Comparison of ENCODE assay signal across 2 cellular contexts in the genomic region with DNA sequence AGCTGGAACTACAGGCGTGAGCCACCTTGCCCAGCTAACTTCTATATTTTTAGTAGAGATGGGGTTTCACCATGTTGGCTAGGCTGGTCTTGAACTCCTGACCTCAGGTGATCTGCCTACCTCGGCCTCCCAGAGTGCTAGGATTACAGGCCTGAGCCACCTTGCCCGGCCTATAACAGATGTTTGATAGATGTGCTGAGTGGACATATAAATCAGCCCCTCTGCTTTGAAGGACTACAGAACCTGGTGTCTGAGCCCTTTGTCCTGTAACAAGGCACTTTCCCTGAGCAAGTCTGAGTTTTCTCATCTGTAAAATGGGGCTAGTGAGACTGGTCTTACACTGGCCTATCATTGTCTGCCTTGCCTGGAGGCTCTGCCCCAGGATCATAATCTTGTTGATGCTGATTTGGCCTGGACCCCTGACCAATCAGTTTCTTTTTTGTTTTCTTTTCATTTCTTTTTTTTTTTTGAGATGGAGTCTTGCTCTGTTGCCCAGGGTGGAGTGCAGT.
TF ChIP-seq lines count a peak whose summit lies in the region.

No MANE protein-coding gene starts in this region.

TF ChIP-seq in A549, 52 proteins besides CTCF, POLR2A, EP300 and RAD21:
- TF ChIP-seq MAFK (IDR thresholded peaks at IDR 0.05; ENCODE audit: partially characterized antibody) (peak; percentile 83), RARB (CRISPR knock-in tag; IDR thresholded peaks at IDR 0.05) (no peak), HDAC2 (IDR thresholded peaks at IDR 0.05) (no peak)

TF ChIP-seq in H1, 55 proteins besides CTCF, POLR2A, EP300 and RAD21:
- TF ChIP-seq TCF12 (IDR thresholded peaks at IDR 0.05; ENCODE audit: low read depth, low read length) (no peak), SP4 (IDR thresholded peaks at IDR 0.05; ENCODE audit: low read length) (no peak), CBX8 (IDR thresholded peaks at IDR 0.05; ENCODE audit: borderline replicate concordance, low read depth, low read length) (no peak), BRCA1 (IDR thresholded peaks at IDR 0.05; ENCODE audit: low read depth, low read length) (no peak), FOSL1 (IDR thresholded peaks at IDR 0.05; ENCODE audit: insufficient read depth, low read depth, low read length) (no peak), JUN (IDR thresholded peaks at IDR 0.05; ENCODE audit: low read depth, low read length) (no peak), SUZ12 (IDR thresholded peaks at IDR 0.05; ENCODE audit: low read length) (no peak), TBP (IDR thresholded peaks at IDR 0.05; ENCODE audit: low read depth, low read length) (no peak), PHF8 (conservative IDR thresholded peaks at IDR 0.05; ENCODE audit: low read depth, low read length) (no peak), KDM5A (IDR thresholded peaks at IDR 0.05; ENCODE audit: low read length) (no peak), SRF (IDR thresholded peaks at IDR 0.05; ENCODE audit: low read depth, low read length) (no peak), ZNF274 (IDR thresholded peaks at IDR 0.05; ENCODE audit: borderline replicate concordance, extremely low read depth, low read length) (no peak), EZH2 (IDR thresholded peaks at IDR 0.05; ENCODE audit: low read depth, low read length, severe bottlenecking) (no peak), EGR1 (IDR thresholded peaks at IDR 0.05; ENCODE audit: borderline replicate concordance, low read depth, low read length) (no peak), TAF1 (IDR thresholded peaks at IDR 0.05; ENCODE audit: low read depth, low read length) (no peak), YY1 (IDR thresholded peaks at IDR 0.05; ENCODE audit: low read depth, low read length) (no peak), JUND (IDR thresholded peaks at IDR 0.05; ENCODE audit: low read length) (no peak), GABPA (IDR thresholded peaks at IDR 0.05; ENCODE audit: borderline replicate concordance, insufficient read depth, low read length) (no peak), POU5F1 (IDR thresholded peaks at IDR 0.05; ENCODE audit: low read depth, low read length) (no peak)
- TF ChIP-seq, protein P1, sequence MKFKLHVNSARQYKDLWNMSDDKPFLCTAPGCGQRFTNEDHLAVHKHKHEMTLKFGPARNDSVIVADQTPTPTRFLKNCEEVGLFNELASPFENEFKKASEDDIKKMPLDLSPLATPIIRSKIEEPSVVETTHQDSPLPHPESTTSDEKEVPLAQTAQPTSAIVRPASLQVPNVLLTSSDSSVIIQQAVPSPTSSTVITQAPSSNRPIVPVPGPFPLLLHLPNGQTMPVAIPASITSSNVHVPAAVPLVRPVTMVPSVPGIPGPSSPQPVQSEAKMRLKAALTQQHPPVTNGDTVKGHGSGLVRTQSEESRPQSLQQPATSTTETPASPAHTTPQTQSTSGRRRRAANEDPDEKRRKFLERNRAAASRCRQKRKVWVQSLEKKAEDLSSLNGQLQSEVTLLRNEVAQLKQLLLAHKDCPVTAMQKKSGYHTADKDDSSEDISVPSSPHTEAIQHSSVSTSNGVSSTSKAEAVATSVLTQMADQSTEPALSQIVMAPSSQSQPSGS (IDR thresholded peaks at IDR 0.05; ENCODE audit: low read length) = no peak
